In genomic region chr4:144030775-144031174, GRCh38 we compare ENCODE assay signal across 15 cellular contexts. TPM values are rescaled to one million over a fixed set of nuclear protein-coding genes. Genes with fewer than 3 reads are reported as not detected.
"Had no signal": no experiment of that assay in that cellular context is flagged by ENCODE, and none has a peak within 500 bp of the region (broad histone marks: within the 10 kb centered on the region; RNA-seq: fewer than 3 reads in every experiment).

No MANE protein-coding gene starts in this region.

RNA-seq across cellular contexts. Expression of gene GYPB, which starts 11.6 kb away (rescaled TPM):
- total RNA-seq: activated CD4-positive, alpha-beta memory T cell treated with anti-CD3 and anti-CD28 coated beads, Interleukin-2, amount 10 ng/mL, durations not matched to agents 7 days and 5 days; activated CD4-positive, alpha-beta T cell treated with anti-CD3 and anti-CD28 coated beads for 36 hours; activated CD4-positive, alpha-beta T cell treated with anti-CD3 and anti-CD28 coated beads, Interleukin-2, amount 10 ng/mL, durations not matched to agents 7 days and 5 days; activated CD8-positive, alpha-beta T cell treated with anti-CD3 and anti-CD28 coated beads, Interleukin-2, amount 10 ng/mL, durations not matched to agents 7 days and 5 days; activated T-helper 2 cell treated with anti-CD3 and anti-CD28 coated beads, Interferon-gamma antibody, Interleukin-2, Interleukin-4, amounts not matched to agents 10 μg/mL and 5 μg/mL and 100 μg/mL, durations not matched to agents 14 hours and 24 hours and 36 hours; ascending aorta; bronchial epithelial cell; cardiac muscle cell; chondrocyte; T-cell; T-helper 1 cell treated with Interleukin-12 subunit alpha and Interleukin-12 subunit beta and Interleukin-4 antibody, amounts not matched to agents 30 ng/mL and 1 ng/mL, for 36 hours; T-helper 17 cell; T-helper 2 cell treated with Interferon-gamma antibody and Interleukin-4, amounts not matched to agents 100 ng/mL and 5 ng/mL, for 36 hours; WTC11 had no signal
- polyA plus RNA-seq: adipose tissue had no signal
